9 cellular contexts compared by ENCODE assay signal in genomic region chr19:46471116-46471733, GRCh38. TPM values are rescaled to one million over a fixed set of nuclear protein-coding genes. Genes with fewer than 3 reads are reported as not detected.
DNase-seq lines count a peak whose midpoint lies in the region; ATAC-seq and TF ChIP-seq lines count a peak whose summit lies in the region.
"Had no signal": no experiment of that assay in that cellular context is flagged by ENCODE, and none has a peak within 500 bp of the region (broad histone marks: within the 10 kb centered on the region; RNA-seq: fewer than 3 reads in every experiment).

PNMA8A (minus strand) TSS chr19:46471563; CDS start chr19:46471035, 528 bp downstream.

- TF ChIP-seq CTCF in GM13976 (IDR thresholded peaks at IDR 0.05; ENCODE audit: borderline replicate concordance, control extremely low read depth, extremely low read depth, insufficient read depth, missing control alignments) (no peak), esophagus muscularis mucosa (IDR thresholded peaks at IDR 0.05) (peak in 1 of 3 experiments; percentile 24), GM13977 (IDR thresholded peaks at IDR 0.05; ENCODE audit: extremely low read depth, insufficient read depth, missing control alignments) (no peak)

- DNase-seq in GM13976 (ENCODE audit: low spot score) (peak; percentile 69), NCI-H748 (lab: John Stamatoyannopoulos, UW; ENCODE audit: unreplicated experiment) (peak; percentile 99), esophagus muscularis mucosa (ENCODE audit: extremely low spot score) (no peak), aorta (peak; percentile 92 to 96), cortex of kidney (lab: John Stamatoyannopoulos, UW) (no peak), GM13977 (ENCODE audit: low spot score) (no peak)

- H3K9ac ChIP-seq in mucosa of stomach (ENCODE audit: low read length), result peak within 1 kb of the TSS; percentile 31
- H3K9ac ChIP-seq: KMS-11 had no signal

- peak; percentile 92 for ATAC-seq in aorta (ENCODE audit: low FRiP score)
- no peak for ATAC-seq in HG02981 (IDR thresholded peaks at IDR 0.05; ENCODE audit: unreplicated experiment)

- H3K27me3 ChIP-seq in esophagus muscularis mucosa (peaks cover 0 to 7% (median 0%) of the 10 kb centered on the region in 4 donors), mucosa of stomach (ENCODE audit: control insufficient read depth, insufficient read depth, low read length) (peaks cover 25% of the 10 kb centered on the region), aorta (ENCODE audit: control insufficient read depth in 1 of 2, insufficient read depth in 2 of 2, low read length in 1 of 2) (no peaks in the 10 kb centered on the region)

- in situ Hi-C loops in GM13976 (cut with MboI; ENCODE audit: low sequenced_read_pairs, unreplicated experiment), result no loop called here
- in situ Hi-C loops in GM13977 (cut with MboI; ENCODE audit: low pct_unique_long_range_greater_than_20kb, low sequenced_read_pairs, unreplicated experiment), result no loop called here

- H3K4me3 ChIP-seq in esophagus muscularis mucosa, result peak within 1 kb of the TSS; percentile 50 to 60 (median 54)
- H3K4me3 ChIP-seq in mucosa of stomach (ENCODE audit: low read length), result no peak within 1 kb of the TSS
- no peak within 1 kb of the TSS for H3K4me3 ChIP-seq in aorta (ENCODE audit: low read length in 2 of 2)

- H3K9me3 ChIP-seq in esophagus muscularis mucosa, result no peaks in the 10 kb centered on the region
- no peaks in the 10 kb centered on the region for H3K9me3 ChIP-seq in mucosa of stomach (ENCODE audit: control insufficient read depth, low read length)
- no peaks in the 10 kb centered on the region for H3K9me3 ChIP-seq in aorta (ENCODE audit: control insufficient read depth, low read length)

- WGBS in esophagus muscularis mucosa, result 40% methylated on average over 1 of the region's 57 CpGs
- WGBS in aorta, 2 donors, result 1% methylated on average over 51 to 57 of the region's 57 CpGs

- intact Hi-C loops in esophagus muscularis mucosa (cut with DNase I), result no loop called here
- intact Hi-C loops in aorta (cut with DNase I), result no loop called here

- TF ChIP-seq EP300 in esophagus muscularis mucosa (IDR thresholded peaks at IDR 0.05), result no peak

- TF ChIP-seq POLR2A in esophagus muscularis mucosa (IDR thresholded peaks at IDR 0.05; ENCODE audit: low read depth), result no peak

- no peaks in the 10 kb centered on the region for H3K36me3 ChIP-seq in esophagus muscularis mucosa
- no peaks in the 10 kb centered on the region for H3K36me3 ChIP-seq in mucosa of stomach (ENCODE audit: control insufficient read depth, insufficient read depth, low read length)
- H3K36me3 ChIP-seq in aorta (ENCODE audit: control insufficient read depth in 1 of 2, insufficient read depth in 2 of 2, low read length in 1 of 2), result no peaks in the 10 kb centered on the region

- H3K4me1 ChIP-seq in esophagus muscularis mucosa (peaks cover 14 to 20% (median 18%) of the 10 kb centered on the region in 4 donors), mucosa of stomach (ENCODE audit: control insufficient read depth, insufficient read depth, low read length) (peaks cover 6% of the 10 kb centered on the region), aorta (ENCODE audit: control insufficient read depth in 1 of 2, insufficient read depth in 2 of 2, low read length in 2 of 2) (peaks cover 0 to 3% of the 10 kb centered on the region in 2 donors)

- H3K27ac ChIP-seq in esophagus muscularis mucosa (replicated peaks in 1 of 4) (peak within 1 kb of the TSS; percentile 69 to 78 (median 73)), aorta (ENCODE audit: low read depth in 1 of 2, low read length in 2 of 2) (peak within 1 kb of the TSS; percentile 71 to 95)
- H3K27ac ChIP-seq: KMS-11 had no signal

RNA-seq across cellular contexts. Expression of gene PNMA8A, which starts in this region (rescaled TPM):
- total RNA-seq in esophagus muscularis mucosa (1 to 10 TPM; 1.4 to 5.3 (median 2.5) TPM), aorta (10 to 100 TPM in 1 of 2 donors, 1 to 10 TPM in 1; 6.8 to 12.4 TPM)
- 1 to 10 TPM; 3.3 to 6.8 TPM for polyA plus RNA-seq in aorta

Comparison
In these comparisons a context has a peak if more than half of its experiments do, and no peak if none do; other contexts are left out.
1. DNase-seq: peak in GM13976 (single experiment), NCI-H748 (single experiment) and aorta (2 of 2); none in esophagus muscularis mucosa (single experiment), cortex of kidney (single experiment) and GM13977 (single experiment).
2. H3K4me3 ChIP-seq: peak in esophagus muscularis mucosa (4 of 4); none in mucosa of stomach (single experiment) and aorta (0 of 2).